ENCODE assay signal across 26 cellular contexts in genomic region chr10:87979847-87980246, GRCh38.
"Had no signal": no experiment of that assay in that cellular context is flagged by ENCODE, and none has a peak within 500 bp of the region (broad histone marks: within the 10 kb centered on the region; RNA-seq: fewer than 3 reads in every experiment).

No MANE protein-coding gene starts in this region.

- H3K27me3 ChIP-seq: adrenal gland, ascending aorta, brain microvascular endothelial cell, colonic mucosa had no signal

- H3K4me1 ChIP-seq: adrenal gland, ascending aorta, colonic mucosa had no signal

- H3K4me3 ChIP-seq: adrenal gland, ascending aorta, colonic mucosa had no signal

- H3K36me3 ChIP-seq: adrenal gland, ascending aorta, brain microvascular endothelial cell, colonic mucosa had no signal

- FAIRE-seq: endometrium, endothelial cell of umbilical vein, frontal cortex had no signal

- H3K27ac ChIP-seq: adrenal gland, ascending aorta, brain microvascular endothelial cell, colonic mucosa had no signal

- DNase-seq: activated CD4-positive, alpha-beta T cell treated with anti-CD3 and anti-CD28 coated beads for 4 hours; activated CD4-positive, alpha-beta T cell treated with anti-CD3 and anti-CD28 coated beads, Interleukin-2, amount 50 U/mL, for 1 hour; activated CD4-positive, alpha-beta T cell treated with anti-CD3 and anti-CD28 coated beads, Interleukin-2, amount 50 U/mL, for 48 hours; activated CD4-positive, CD25-positive, alpha-beta regulatory T cell; activated CD4-positive, CD25-positive, alpha-beta regulatory T cell treated with anti-CD3 and anti-CD28 coated beads, Interleukin-2, amount 50 U/mL, for 72 hours; activated CD8-positive, alpha-beta memory T cell treated with anti-CD3 and anti-CD28 coated beads for 24 hours; activated CD8-positive, alpha-beta T cell treated with anti-CD3 and anti-CD28 coated beads for 36 hours; activated effector memory CD4-positive, alpha-beta T cell treated with anti-CD3 and anti-CD28 coated beads, Interleukin-2, amount 50 U/mL, for 16 hours; activated naive CD4-positive, alpha-beta T cell treated with anti-CD3 and anti-CD28 coated beads for 36 hours; activated naive CD8-positive, alpha-beta T cell treated with anti-CD3 and anti-CD28 coated beads for 36 hours; activated naive CD8-positive, alpha-beta T cell treated with anti-CD3 and anti-CD28 coated beads, Interleukin-2, amount 50 U/mL, for 24 hours; activated T-cell treated with anti-CD3 and anti-CD28 coated beads, Interleukin-2, amount 50 U/mL, for 4 hours; adrenal gland; amygdala; brain microvascular endothelial cell; central memory CD4-positive, alpha-beta T cell; cerebellar nuclear complex; colonic mucosa; effector CD8-positive, alpha-beta T cell; foreskin fibroblast; head of caudate nucleus; T-helper 2 cell had no signal

- H3K9me3 ChIP-seq: ascending aorta, colonic mucosa had no signal
